Comparison of ENCODE assay signal across 20 cellular contexts in the genomic region with DNA sequence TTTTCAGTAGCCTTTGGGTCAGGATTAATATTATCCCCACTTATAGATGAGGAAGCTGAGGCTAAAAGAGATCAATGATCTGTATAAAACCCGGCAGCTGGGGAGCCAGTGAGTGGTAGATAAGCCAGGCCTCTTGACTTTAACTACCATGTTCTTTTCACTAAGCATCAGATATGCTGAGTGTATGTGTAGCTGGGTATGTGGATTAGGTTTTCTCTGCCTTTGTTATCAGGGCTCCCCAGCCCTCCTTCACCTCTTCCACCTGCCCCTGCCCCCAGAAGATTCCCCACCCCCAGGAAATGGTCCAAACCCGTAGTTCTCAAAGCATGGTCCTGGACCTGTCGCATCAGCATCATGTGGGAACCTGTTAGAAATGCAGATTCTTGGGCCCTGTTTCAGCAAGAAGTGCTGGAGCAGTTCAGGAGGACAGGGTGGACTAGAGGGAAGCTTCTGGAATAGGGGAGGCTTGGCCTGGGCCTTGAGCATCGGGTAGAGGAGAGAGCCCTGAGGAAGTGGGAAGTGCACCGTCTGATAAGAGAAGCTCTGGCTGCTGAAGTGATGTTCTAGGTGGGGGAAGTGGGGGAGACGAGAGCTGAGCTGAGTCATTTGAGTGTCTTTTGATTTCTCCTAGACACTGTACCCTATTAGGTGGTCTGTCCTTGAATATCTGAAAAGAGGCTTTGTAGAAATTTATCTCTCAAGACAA.
"Had no signal": no experiment of that assay in that cellular context is flagged by ENCODE, and none has a peak within 500 bp of the region (broad histone marks: within the 10 kb centered on the region; RNA-seq: fewer than 3 reads in every experiment).

No MANE protein-coding gene starts in this region.

- H3K4me3 ChIP-seq: cardiac muscle cell, neural progenitor cell, prostate gland, skin epidermis, suprapubic skin had no signal

- H3K9ac ChIP-seq: neural progenitor cell had no signal

- H3K27ac Mint-ChIP-seq: activated CD4-positive, alpha-beta memory T cell treated with anti-CD3 and anti-CD28 coated beads for 36 hours; activated naive CD8-positive, alpha-beta T cell treated with anti-CD3 and anti-CD28 coated beads, Interleukin-2, amount 10 ng/mL, durations not matched to agents 7 days and 5 days; activated T-helper 2 cell treated with anti-CD3 and anti-CD28 coated beads, Interferon-gamma antibody, Interleukin-2, Interleukin-4, amounts not matched to agents 10 μg/mL and 5 μg/mL and 100 μg/mL, durations not matched to agents 14 hours and 24 hours and 36 hours; dendritic cell treated with granulocyte-macrophage colony-stimulating factor and Interleukin-4, amounts not matched to agents 40 ng/mL and 50 ng/mL, for 4 days; memory B cell; naive thymus-derived CD4-positive, alpha-beta T cell; neural progenitor cell; type B pancreatic cell had no signal

- DNase-seq: activated naive CD4-positive, alpha-beta T cell treated with Interleukin-2 at 50 U/mL for 16 hours; activated naive CD8-positive, alpha-beta T cell treated with anti-CD3 and anti-CD28 coated beads, Interleukin-2, amount 10 ng/mL, durations not matched to agents 7 days and 5 days; activated T-cell treated with anti-CD3 and anti-CD28 coated beads, Interleukin-2, amount 50 U/mL, for 1 hour; amygdala; effector CD8-positive, alpha-beta T cell; foreskin fibroblast; naive thymus-derived CD4-positive, alpha-beta T cell; right cardiac atrium; stimulated activated naive CD8-positive, alpha-beta T cell treated with anti-CD3 and anti-CD28 coated beads, Interleukin-15, amount 100 ng/mL, for 72 hours; T1000 had no signal

- H3K27ac ChIP-seq: cardiac muscle cell, neural progenitor cell, prostate gland, skin epidermis, suprapubic skin had no signal

- H2AFZ ChIP-seq: neural progenitor cell had no signal

- H3K4me1 Mint-ChIP-seq: activated naive CD8-positive, alpha-beta T cell treated with anti-CD3 and anti-CD28 coated beads, Interleukin-2, amount 10 ng/mL, durations not matched to agents 7 days and 5 days; naive thymus-derived CD4-positive, alpha-beta T cell had no signal

- H3K4me3 Mint-ChIP-seq: activated CD4-positive, alpha-beta memory T cell treated with anti-CD3 and anti-CD28 coated beads for 36 hours; activated naive CD8-positive, alpha-beta T cell treated with anti-CD3 and anti-CD28 coated beads, Interleukin-2, amount 10 ng/mL, durations not matched to agents 7 days and 5 days; dendritic cell treated with granulocyte-macrophage colony-stimulating factor and Interleukin-4, amounts not matched to agents 40 ng/mL and 50 ng/mL, for 4 days; memory B cell; naive thymus-derived CD4-positive, alpha-beta T cell; stimulated activated naive CD8-positive, alpha-beta T cell treated with anti-CD3 and anti-CD28 coated beads, Interleukin-15, amount 100 ng/mL, for 72 hours; type B pancreatic cell had no signal

- H3K9me3 Mint-ChIP-seq: activated CD4-positive, alpha-beta memory T cell treated with anti-CD3 and anti-CD28 coated beads for 36 hours; activated naive CD8-positive, alpha-beta T cell treated with anti-CD3 and anti-CD28 coated beads, Interleukin-2, amount 10 ng/mL, durations not matched to agents 7 days and 5 days; activated T-helper 2 cell treated with anti-CD3 and anti-CD28 coated beads, Interferon-gamma antibody, Interleukin-2, Interleukin-4, amounts not matched to agents 10 μg/mL and 5 μg/mL and 100 μg/mL, durations not matched to agents 14 hours and 24 hours and 36 hours; dendritic cell treated with granulocyte-macrophage colony-stimulating factor and Interleukin-4, amounts not matched to agents 40 ng/mL and 50 ng/mL, for 4 days; neural progenitor cell; type B pancreatic cell had no signal

- H3K36me3 ChIP-seq: cardiac muscle cell, neural progenitor cell, prostate gland, suprapubic skin had no signal

- H3K36me3 Mint-ChIP-seq: activated CD4-positive, alpha-beta memory T cell treated with anti-CD3 and anti-CD28 coated beads for 36 hours; activated naive CD8-positive, alpha-beta T cell treated with anti-CD3 and anti-CD28 coated beads, Interleukin-2, amount 10 ng/mL, durations not matched to agents 7 days and 5 days; memory B cell; neural progenitor cell; type B pancreatic cell had no signal

- H3K4me1 ChIP-seq: prostate gland, suprapubic skin had no signal

- ATAC-seq: naive thymus-derived CD4-positive, alpha-beta T cell had no signal

- H3K9me3 ChIP-seq: prostate gland, suprapubic skin had no signal
